ENCODE assay signal across 13 cellular contexts in genomic region chr11:107566569-107566968, GRCh38. TPM values are rescaled to one million over a fixed set of nuclear protein-coding genes. Genes with fewer than 3 reads are reported as not detected.
DNase-seq lines count a peak whose midpoint lies in the region; ATAC-seq and TF ChIP-seq lines count a peak whose summit lies in the region.
"Had no signal": no experiment of that assay in that cellular context is flagged by ENCODE, and none has a peak within 500 bp of the region (broad histone marks: within the 10 kb centered on the region; RNA-seq: fewer than 3 reads in every experiment).

No MANE protein-coding gene starts in this region.

- H3K36me3 ChIP-seq in GM23248 (ENCODE audit: low read depth) = no peaks in the 10 kb centered on the region
- H3K36me3 ChIP-seq in Karpas-422 (ENCODE audit: insufficient read depth, low read length) = no peaks in the 10 kb centered on the region
- H3K36me3 ChIP-seq: ascending aorta, MG63 had no signal

- DNase-seq in GM23248 (no peak), Karpas-422 (peak; percentile 59), amniotic epithelial cell (ENCODE audit: low read depth) (peak; percentile 21), nephron progenitor cell (no peak)
- DNase-seq: Calu3, MG63, NCI-H2171, OCI-M1 had no signal

- H2AFZ ChIP-seq in GM23248 (peak overlapping the region; percentile 99), Karpas-422 (ENCODE audit: low read length) (peak overlapping the region; percentile 76)

- peaks cover 40% of the 10 kb centered on the region for H3F3A ChIP-seq in GM23248 (ENCODE audit: insufficient read depth)

- H3K4me1 ChIP-seq in GM23248 (ENCODE audit: insufficient read depth) (peaks cover 39% of the 10 kb centered on the region), Karpas-422 (ENCODE audit: low read length) (peaks cover 55% of the 10 kb centered on the region)

- no peaks in the 10 kb centered on the region for H3K9me3 Mint-ChIP-seq in nephron progenitor cell

- H3K9ac ChIP-seq in GM23248 = no peak overlapping the region
- H3K9ac ChIP-seq in Karpas-422 (ENCODE audit: low read length) = peak overlapping the region; percentile 76

- peak overlapping the region; percentile 98 for H3K4me3 Mint-ChIP-seq in nephron progenitor cell

- in situ Hi-C loops in GM23248 (cut with MboI) = no loop called here

- no peak overlapping the region for H3K27ac ChIP-seq in GM23248
- H3K27ac ChIP-seq in Karpas-422 (ENCODE audit: low read length) = no peak overlapping the region; the same call in 1 of the 2 replicates

- H3K9me2 ChIP-seq in GM23248 (ENCODE audit: insufficient read depth) (no peaks in the 10 kb centered on the region), Karpas-422 (replicated peaks; ENCODE audit: insufficient read depth, low read length) (no peaks in the 10 kb centered on the region; the same call in 1 of the 2 replicates)

- H3K4me1 Mint-ChIP-seq in nephron progenitor cell = peaks cover 28% of the 10 kb centered on the region

- 41 to 54% methylated on average over 2 of the region's 2 CpGs for WGBS in GM23248 (ENCODE audit: low coverage in 1 of 2, low lambda C conversion rate in 2 of 2, missing lambda C conversion rate in 2 of 2), 2 experiments

- no peak overlapping the region for H3K4me3 ChIP-seq in GM23248
- H3K4me3 ChIP-seq in Karpas-422 (ENCODE audit: low read length) = peak overlapping the region; percentile 69

- TF ChIP-seq CTCF in nephron progenitor cell (IDR thresholded peaks at IDR 0.05) = no peak

- H4K20me1 ChIP-seq in GM23248 (ENCODE audit: insufficient read depth) = no peaks in the 10 kb centered on the region
- no peaks in the 10 kb centered on the region for H4K20me1 ChIP-seq in Karpas-422 (ENCODE audit: insufficient read depth, low read depth, low read length)

- no peaks in the 10 kb centered on the region for H3K36me3 Mint-ChIP-seq in nephron progenitor cell (ENCODE audit: low read depth)

- H3K9me3 ChIP-seq in GM23248 (ENCODE audit: low read depth) (no peaks in the 10 kb centered on the region), Karpas-422 (ENCODE audit: low read length) (no peaks in the 10 kb centered on the region)
- H3K9me3 ChIP-seq: ascending aorta, MG63 had no signal

- ATAC-seq in HG03565 (IDR thresholded peaks at IDR 0.05; ENCODE audit: unreplicated experiment) (no peak), HG03175 (IDR thresholded peaks at IDR 0.05; ENCODE audit: unreplicated experiment) (no peak), GM21825 (IDR thresholded peaks at IDR 0.05; ENCODE audit: unreplicated experiment) (no peak)

- H3K27ac Mint-ChIP-seq in nephron progenitor cell = no peak overlapping the region

- H3K27me3 ChIP-seq in GM23248 (replicated peaks; ENCODE audit: insufficient read depth) (no peaks in the 10 kb centered on the region), Karpas-422 (ENCODE audit: low read length) (no peaks in the 10 kb centered on the region)
- H3K27me3 ChIP-seq: ascending aorta, MG63 had no signal

- H3K79me2 ChIP-seq in GM23248 (ENCODE audit: insufficient read depth) = peaks cover 10% of the 10 kb centered on the region
- peaks cover 35% of the 10 kb centered on the region for H3K79me2 ChIP-seq in Karpas-422 (ENCODE audit: low read length)

- H3K27me3 Mint-ChIP-seq in nephron progenitor cell (ENCODE audit: low read depth, poor library complexity) = no peaks in the 10 kb centered on the region

- H3K4me2 ChIP-seq in GM23248 (ENCODE audit: unreplicated experiment) = no peak overlapping the region
- peak overlapping the region; percentile 74 for H3K4me2 ChIP-seq in Karpas-422 (ENCODE audit: low read depth, low read length, poor library complexity, severe bottlenecking)

RNA-seq across cellular contexts. Expression of gene ALKBH8, which starts 1.0 kb away (rescaled TPM):
- total RNA-seq in GM23248 (2014; rRNA removed; shearing (Covaris generic)) = 10.7 and 14.0 TPM in 2 replicates
- 6.6 and 6.8 TPM in 2 replicates for polyA plus RNA-seq in GM23248 (2016; fragmentation: Nextera tagmentation; extraction: Ambion mirVana)
- total RNA-seq in Karpas-422 (2014; rRNA removed; shearing (Covaris generic); ENCODE audit: low replicate concordance) = 21.8 and 24.9 TPM in 2 replicates

RNA-seq across cellular contexts. Expression of gene ELMOD1, which starts 24.4 kb away (rescaled TPM):
- 0.76 TPM in 1 of 2 replicates, not detected in the other for total RNA-seq in GM23248 (2014; rRNA removed; shearing (Covaris generic))
- polyA plus RNA-seq in GM23248 (2016; fragmentation: Nextera tagmentation; extraction: Ambion mirVana) = 0.32 and 0.51 TPM in 2 replicates
- 0.65 and 2.0 TPM in 2 replicates for total RNA-seq in Karpas-422 (2014; rRNA removed; shearing (Covaris generic); ENCODE audit: low replicate concordance)
- total RNA-seq: ascending aorta, glomerular endothelial cell had no signal

Comparison
In these comparisons a context has a peak if more than half of its experiments do, and no peak if none do; other contexts are left out.
1. DNase-seq: peak in Karpas-422 (single experiment) and amniotic epithelial cell (single experiment); none in GM23248 (single experiment) and nephron progenitor cell (single experiment).